In genomic region chr11:58204042-58204441, GRCh38 we compare ENCODE assay signal across 10 cellular contexts. TPM values are rescaled to one million over a fixed set of nuclear protein-coding genes. Genes with fewer than 3 reads are reported as not detected.
"Had no signal": no experiment of that assay in that cellular context is flagged by ENCODE, and none has a peak within 500 bp of the region (broad histone marks: within the 10 kb centered on the region; RNA-seq: fewer than 3 reads in every experiment).

Gene OR1S2 (minus strand): TSS chr11:58204142. CDS start chr11:58204142, 0 bp downstream.

- H3K27ac ChIP-seq: GM23248 had no signal

- H3K36me3 ChIP-seq: HAP-1 had no signal

- H3K4me1 ChIP-seq: HAP-1 had no signal

- H3K9me3 Mint-ChIP-seq: HFFc6 had no signal

- H3K4me2 ChIP-seq: GM23338 had no signal

- H3K27ac Mint-ChIP-seq: GM23338, H9, HFFc6 had no signal

- H3K4me1 Mint-ChIP-seq: GM23338, H9 had no signal

- H3K4me3 Mint-ChIP-seq: GM23338, H9, HFFc6 had no signal

- H3K4me3 ChIP-seq: GM23248, GM23338, HAP-1 had no signal

- H3K9ac ChIP-seq: GM23248 had no signal

- DNase-seq: GM23248, GOT3, H7, H9, HCEC 1CT, HFFc6 had no signal

- H3K9me3 ChIP-seq: HAP-1 had no signal

RNA-seq across cellular contexts. Expression of gene OR1S2, which starts in this region (rescaled TPM):
- total RNA-seq: GM23248, GM23338, H1, H4, H7, H9, HFFc6 had no signal
- polyA plus RNA-seq: GM23248, GM23338, H1 had no signal
